8 cellular contexts compared by ENCODE assay signal in genomic region chr17:38967290-38967738, GRCh38. TPM values are rescaled to one million over a fixed set of nuclear protein-coding genes. Genes with fewer than 3 reads are reported as not detected.
DNase-seq lines count a peak whose midpoint lies in the region; ATAC-seq and TF ChIP-seq lines count a peak whose summit lies in the region.

FBXO47 (minus strand) TSS chr17:38967403; CDS start chr17:38963025, 4,378 bp downstream.

- 8 to 20% methylated on average over 11 to 14 of the region's 21 CpGs for WGBS in esophagus squamous epithelium, 2 donors

- H3K36me3 ChIP-seq in esophagus squamous epithelium (no peaks in the 10 kb centered on the region), mucosa of rectum (ENCODE audit: control insufficient read depth in 2 of 2, insufficient read depth in 2 of 2, low read length in 2 of 2) (no peaks in the 10 kb centered on the region)

- H3K27ac ChIP-seq in esophagus squamous epithelium (peak within 1 kb of the TSS; percentile 45 to 77 (median 68)), mucosa of rectum (ENCODE audit: low read depth in 2 of 2, low read length in 2 of 2) (peak within 1 kb of the TSS; percentile 32 to 34)

- peak within 1 kb of the TSS; percentile 32 to 46 for H3K9ac ChIP-seq in mucosa of rectum (ENCODE audit: low read depth in 1 of 2, low read length in 2 of 2)

- H3K9me3 ChIP-seq in esophagus squamous epithelium = no peaks in the 10 kb centered on the region
- no peaks in the 10 kb centered on the region for H3K9me3 ChIP-seq in mucosa of rectum (ENCODE audit: control insufficient read depth in 2 of 2, low read length in 2 of 2)

- TF ChIP-seq POLR2A in esophagus squamous epithelium (IDR thresholded peaks at IDR 0.05) = peak in 1 of 4 donors; percentile 21

- intact Hi-C loops in esophagus squamous epithelium (cut with DNase I) = no loop called here

- ATAC-seq in GM18867 (IDR thresholded peaks at IDR 0.05; ENCODE audit: unreplicated experiment) = no peak

- no peak for TF ChIP-seq CTCF in esophagus squamous epithelium (IDR thresholded peaks at IDR 0.05)

- H3K4me3 ChIP-seq in esophagus squamous epithelium (peak within 1 kb of the TSS; percentile 8 to 38 (median 32)), mucosa of rectum (ENCODE audit: low read length in 2 of 2) (peak within 1 kb of the TSS; percentile 37 to 59)

- H3K27me3 ChIP-seq in esophagus squamous epithelium (no peaks in the 10 kb centered on the region), mucosa of rectum (ENCODE audit: control insufficient read depth in 2 of 2, insufficient read depth in 2 of 2, low read length in 2 of 2) (no peaks in the 10 kb centered on the region)

- DNase-seq in COLO829 (ENCODE audit: low spot score) (peak; percentile 71), NCI-H748 (lab: John Stamatoyannopoulos, UW; ENCODE audit: unreplicated experiment) (peak; percentile 92), esophagus squamous epithelium (lab: John Stamatoyannopoulos, UW) (peak; percentile 64), GDM1 (lab: John Stamatoyannopoulos, UW) (no peak)
- DNase-seq in activated T-helper 1 cell treated with anti-CD3 and anti-CD28 coated beads, Interleukin-2, amount 50 U/mL, for 16 hours (ENCODE audit: low read depth in 1 of 2, low spot score in 1 of 2) = peak; percentile 58 to 64
- DNase-seq in stimulated activated CD8-positive, alpha-beta memory T cell treated with anti-CD3 and anti-CD28 coated beads, Interleukin-2, amount 100 ng/mL, for 1 hour (ENCODE audit: low read depth in 2 of 2) = peak; percentile 57 to 73

- peaks cover 0 to 12% (median 0%) of the 10 kb centered on the region in 3 donors for H3K4me1 ChIP-seq in esophagus squamous epithelium
- peaks cover 0 to 3% of the 10 kb centered on the region in 2 donors for H3K4me1 ChIP-seq in mucosa of rectum (ENCODE audit: control insufficient read depth in 2 of 2, insufficient read depth in 2 of 2, low read length in 2 of 2)

RNA-seq across cellular contexts. Expression of gene FBXO47, which starts in this region (rescaled TPM):
- total RNA-seq in esophagus squamous epithelium = not detected

Comparison
In these comparisons a context has a peak if more than half of its experiments do, and no peak if none do; other contexts are left out.
1. Peak in DNase-seq, H3K4me3 ChIP-seq and H3K27ac ChIP-seq in esophagus squamous epithelium; RNA of the gene not detected or under 1 TPM.